Comparison of ENCODE assay signal across 9 cellular contexts in genomic region chr20:17617212-17617867, GRCh38.
DNase-seq lines count a peak whose midpoint lies in the region; ATAC-seq and TF ChIP-seq lines count a peak whose summit lies in the region.
"Had no signal": no experiment of that assay in that cellular context is flagged by ENCODE, and none has a peak within 500 bp of the region (broad histone marks: within the 10 kb centered on the region; RNA-seq: fewer than 3 reads in every experiment).

No MANE protein-coding gene starts in this region.

- H3K36me3 ChIP-seq in brain microvascular endothelial cell (replicated peaks), result peaks cover 89% of the 10 kb centered on the region

- in situ Hi-C loops in brain microvascular endothelial cell (cut with HindIII; ENCODE audit: low pct_ligation_motif_present, low sequenced_read_pairs), result no loop called here

- H3K27ac ChIP-seq in brain microvascular endothelial cell, result no peak overlapping the region
- H3K27ac ChIP-seq: SJSA1 had no signal

- H3K4me3 ChIP-seq in brain microvascular endothelial cell (ENCODE audit: low read depth, low read length), result no peak overlapping the region
- H3K4me3 ChIP-seq: SJSA1 had no signal

- TF ChIP-seq CTCF in brain microvascular endothelial cell (IDR thresholded peaks at IDR 0.05; ENCODE audit: low read depth, low read length, missing control alignments), result peak; percentile 69

- DNase-seq in D341Med (ENCODE audit: low spot score) (peak; percentile 76), HuH-7 (ENCODE audit: low spot score) (peak; percentile 88), brain microvascular endothelial cell (no peak), islet precursor cell (peak; percentile 82)
- DNase-seq in stimulated activated CD4-positive, alpha-beta T cell treated with anti-CD3 and anti-CD28 coated beads, Interleukin-4, amount 100 ng/mL, for 4 hours, result peak; percentile 29 to 45

- ATAC-seq in SK-N-SH treated with all-trans-retinoic acid at 6 μM for 48 hours (peak; percentile 75), HG03039 (IDR thresholded peaks at IDR 0.05; ENCODE audit: unreplicated experiment) (no peak), HG02623 (IDR thresholded peaks at IDR 0.05; ENCODE audit: unreplicated experiment) (no peak)

- H3K27me3 ChIP-seq in brain microvascular endothelial cell (replicated peaks), result no peaks in the 10 kb centered on the region
- H3K27me3 ChIP-seq: SJSA1 had no signal

TF ChIP-seq in SK-N-SH treated with all-trans-retinoic acid at 6 μM for 48 hours, 23 proteins besides CTCF, POLR2A, EP300 and RAD21:
- TF ChIP-seq TOX (CRISPR knock-in tag; IDR thresholded peaks at IDR 0.05; ENCODE audit: borderline replicate concordance), result no peak
- TF ChIP-seq, protein P1, sequence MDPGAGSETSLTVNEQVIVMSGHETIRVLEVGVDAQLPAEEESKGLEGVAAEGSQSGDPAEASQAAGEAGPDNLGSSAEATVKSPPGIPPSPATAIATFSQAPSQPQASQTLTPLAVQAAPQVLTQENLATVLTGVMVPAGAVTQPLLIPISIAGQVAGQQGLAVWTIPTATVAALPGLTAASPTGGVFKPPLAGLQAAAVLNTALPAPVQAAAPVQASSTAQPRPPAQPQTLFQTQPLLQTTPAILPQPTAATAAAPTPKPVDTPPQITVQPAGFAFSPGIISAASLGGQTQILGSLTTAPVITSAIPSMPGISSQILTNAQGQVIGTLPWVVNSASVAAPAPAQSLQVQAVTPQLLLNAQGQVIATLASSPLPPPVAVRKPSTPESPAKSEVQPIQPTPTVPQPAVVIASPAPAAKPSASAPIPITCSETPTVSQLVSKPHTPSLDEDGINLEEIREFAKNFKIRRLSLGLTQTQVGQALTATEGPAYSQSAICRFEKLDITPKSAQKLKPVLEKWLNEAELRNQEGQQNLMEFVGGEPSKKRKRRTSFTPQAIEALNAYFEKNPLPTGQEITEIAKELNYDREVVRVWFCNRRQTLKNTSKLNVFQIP (CRISPR knock-in tag; IDR thresholded peaks at IDR 0.05; ENCODE audit: borderline replicate concordance, low read depth), result no peak
- TF ChIP-seq PATZ1 (CRISPR knock-in tag; IDR thresholded peaks at IDR 0.05; ENCODE audit: borderline replicate concordance), result no peak
- no peak for TF ChIP-seq GLIS3 (CRISPR knock-in tag; IDR thresholded peaks at IDR 0.05)
- no peak for TF ChIP-seq ZFP30 (CRISPR knock-in tag; IDR thresholded peaks at IDR 0.05)
- TF ChIP-seq, protein P2, sequence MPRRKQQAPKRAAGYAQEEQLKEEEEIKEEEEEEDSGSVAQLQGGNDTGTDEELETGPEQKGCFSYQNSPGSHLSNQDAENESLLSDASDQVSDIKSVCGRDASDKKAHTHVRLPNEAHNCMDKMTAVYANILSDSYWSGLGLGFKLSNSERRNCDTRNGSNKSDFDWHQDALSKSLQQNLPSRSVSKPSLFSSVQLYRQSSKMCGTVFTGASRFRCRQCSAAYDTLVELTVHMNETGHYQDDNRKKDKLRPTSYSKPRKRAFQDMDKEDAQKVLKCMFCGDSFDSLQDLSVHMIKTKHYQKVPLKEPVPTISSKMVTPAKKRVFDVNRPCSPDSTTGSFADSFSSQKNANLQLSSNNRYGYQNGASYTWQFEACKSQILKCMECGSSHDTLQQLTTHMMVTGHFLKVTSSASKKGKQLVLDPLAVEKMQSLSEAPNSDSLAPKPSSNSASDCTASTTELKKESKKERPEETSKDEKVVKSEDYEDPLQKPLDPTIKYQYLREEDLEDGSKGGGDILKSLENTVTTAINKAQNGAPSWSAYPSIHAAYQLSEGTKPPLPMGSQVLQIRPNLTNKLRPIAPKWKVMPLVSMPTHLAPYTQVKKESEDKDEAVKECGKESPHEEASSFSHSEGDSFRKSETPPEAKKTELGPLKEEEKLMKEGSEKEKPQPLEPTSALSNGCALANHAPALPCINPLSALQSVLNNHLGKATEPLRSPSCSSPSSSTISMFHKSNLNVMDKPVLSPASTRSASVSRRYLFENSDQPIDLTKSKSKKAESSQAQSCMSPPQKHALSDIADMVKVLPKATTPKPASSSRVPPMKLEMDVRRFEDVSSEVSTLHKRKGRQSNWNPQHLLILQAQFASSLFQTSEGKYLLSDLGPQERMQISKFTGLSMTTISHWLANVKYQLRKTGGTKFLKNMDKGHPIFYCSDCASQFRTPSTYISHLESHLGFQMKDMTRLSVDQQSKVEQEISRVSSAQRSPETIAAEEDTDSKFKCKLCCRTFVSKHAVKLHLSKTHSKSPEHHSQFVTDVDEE (CRISPR knock-in tag; IDR thresholded peaks at IDR 0.05), result no peak
- TF ChIP-seq, protein P3, sequence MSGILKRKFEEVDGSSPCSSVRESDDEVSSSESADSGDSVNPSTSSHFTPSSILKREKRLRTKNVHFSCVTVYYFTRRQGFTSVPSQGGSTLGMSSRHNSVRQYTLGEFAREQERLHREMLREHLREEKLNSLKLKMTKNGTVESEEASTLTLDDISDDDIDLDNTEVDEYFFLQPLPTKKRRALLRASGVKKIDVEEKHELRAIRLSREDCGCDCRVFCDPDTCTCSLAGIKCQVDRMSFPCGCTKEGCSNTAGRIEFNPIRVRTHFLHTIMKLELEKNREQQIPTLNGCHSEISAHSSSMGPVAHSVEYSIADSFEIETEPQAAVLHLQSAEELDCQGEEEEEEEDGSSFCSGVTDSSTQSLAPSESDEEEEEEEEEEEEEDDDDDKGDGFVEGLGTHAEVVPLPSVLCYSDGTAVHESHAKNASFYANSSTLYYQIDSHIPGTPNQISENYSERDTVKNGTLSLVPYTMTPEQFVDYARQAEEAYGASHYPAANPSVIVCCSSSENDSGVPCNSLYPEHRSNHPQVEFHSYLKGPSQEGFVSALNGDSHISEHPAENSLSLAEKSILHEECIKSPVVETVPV (CRISPR knock-in tag; IDR thresholded peaks at IDR 0.05), result no peak
- TF ChIP-seq ISL1 (CRISPR knock-in tag; IDR thresholded peaks at IDR 0.05), result no peak
- no peak for TF ChIP-seq ZNF565 (CRISPR knock-in tag; conservative IDR thresholded peaks at IDR 0.05; ENCODE audit: low read depth)
- TF ChIP-seq ZNF8 (CRISPR knock-in tag; IDR thresholded peaks at IDR 0.05), result no peak
